20 cellular contexts compared by ENCODE assay signal in the genomic region with DNA sequence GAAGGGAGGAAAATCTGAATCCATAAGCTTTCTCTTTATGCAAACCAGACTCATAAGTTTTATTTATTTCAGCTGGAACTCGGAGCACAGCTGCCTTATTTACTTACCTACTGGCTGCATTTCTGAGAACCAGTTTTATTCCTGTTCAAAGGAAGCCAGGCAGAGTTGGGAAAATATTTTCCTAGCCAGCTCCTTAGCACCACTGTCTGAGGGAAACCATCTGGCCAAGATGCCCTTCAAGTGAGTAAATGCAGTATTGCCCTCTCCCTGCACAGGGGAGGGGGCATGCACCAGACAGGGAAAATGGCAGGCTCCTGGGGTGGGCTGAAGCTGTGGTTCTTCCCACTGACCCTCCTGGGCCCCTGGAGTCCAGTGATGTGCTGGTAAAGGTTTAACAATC. TPM values are rescaled to one million over a fixed set of nuclear protein-coding genes. Genes with fewer than 3 reads are reported as not detected.
DNase-seq lines count a peak whose midpoint lies in the region; ATAC-seq, FAIRE-seq and TF ChIP-seq lines count a peak whose summit lies in the region.
"Had no signal": no experiment of that assay in that cellular context is flagged by ENCODE, and none has a peak within 500 bp of the region (broad histone marks: within the 10 kb centered on the region; RNA-seq: fewer than 3 reads in every experiment).

No MANE protein-coding gene starts in this region.

- no peak for TF ChIP-seq RAD21 in HepG2 (CRISPR knock-in tag; IDR thresholded peaks at IDR 0.05)

- H3K9ac ChIP-seq in HepG2 (ENCODE audit: insufficient read depth, low read depth, low read length), result no peak overlapping the region
- H3K9ac ChIP-seq: BLaER1 had no signal

- intact Hi-C loops in HepG2 (cut with micrococcal nuclease; ENCODE audit: unreplicated experiment), result no loop called here

- no peak for FAIRE-seq in HepG2 (lab: Jason Lieb, UNC)
- FAIRE-seq: GM18507, GM19239 had no signal

- peaks cover 46 to 67% (median 54%) of the 10 kb centered on the region in 3 donors for H3K4me1 Mint-ChIP-seq in naive B cell
- H3K4me1 Mint-ChIP-seq: central memory CD8-positive, alpha-beta T cell had no signal

- TF ChIP-seq CTCF in VCaP (conservative IDR thresholded peaks at IDR 0.05) (no peak), fibroblast of the aortic adventitia (IDR thresholded peaks at IDR 0.05; ENCODE audit: insufficient read depth, low read length) (no peak), upper lobe of left lung (IDR thresholded peaks at IDR 0.05) (no peak), HepG2 (CRISPR knock-in tag; IDR thresholded peaks at IDR 0.05) (no peak)

- DNase-seq in fibroblast of the aortic adventitia (ENCODE audit: low read depth) (peak; percentile 31), naive B cell (no peak), upper lobe of left lung (no peak), HepG2 (ENCODE audit: low spot score) (no peak)
- no peak for DNase-seq in activated naive CD4-positive, alpha-beta T cell treated with Interleukin-2 at 50 U/mL for 16 hours
- DNase-seq: activated CD8-positive, alpha-beta T cell treated with anti-CD3 and anti-CD28 coated beads for 36 hours; activated naive CD8-positive, alpha-beta T cell treated with anti-CD3 and anti-CD28 coated beads, Interleukin-2, amount 50 U/mL, for 24 hours; endodermal cell; foreskin melanocyte; HCEC 1CT; NCI-H2081 had no signal

- CTCF ChIA-PET in HepG2 (lab: Yijun Ruan, JAX; ENCODE audit: low intra/inter-chr PET ratio, low total read pairs), result no interaction called here

- H3K27ac ChIP-seq in VCaP (peak overlapping the region; percentile 74), upper lobe of left lung (peak overlapping the region in 3 of 4 donors; percentile 35 to 64 (median 56)), HepG2 (ENCODE audit: extremely low read length, insufficient read depth, low read length) (no peak overlapping the region)
- H3K27ac ChIP-seq: BLaER1 had no signal

- H3K9me3 Mint-ChIP-seq in naive B cell, result peaks cover 0 to 4% (median 0%) of the 10 kb centered on the region in 7 donors
- H3K9me3 Mint-ChIP-seq: activated CD8-positive, alpha-beta T cell treated with anti-CD3 and anti-CD28 coated beads for 36 hours; activated naive CD8-positive, alpha-beta T cell treated with anti-CD3 and anti-CD28 coated beads, Interleukin-2, amount 50 U/mL, for 24 hours; central memory CD8-positive, alpha-beta T cell; endodermal cell; natural killer cell treated with Interleukin-12 subunit alpha and Interleukin-12 subunit beta and Interleukin-15 and Interleukin-18, amount 100 ng/mL, for 72 hours had no signal

- BruUV-seq in HepG2 (replicated peaks; lab: Mats Ljungman, UMichigan), result no TSS peak

- H3K4me3 ChIP-seq in fibroblast of the aortic adventitia (ENCODE audit: low read depth, low read length) (no peak overlapping the region), upper lobe of left lung (no peak overlapping the region), HepG2 (replicated peaks in 1 of 3; ENCODE audit: insufficient read depth in 1 of 3, low read depth in 2 of 3, low read length in 3 of 3) (no peak overlapping the region)
- H3K4me3 ChIP-seq: BLaER1 had no signal

- no peaks in the 10 kb centered on the region for H3K36me3 ChIP-seq in upper lobe of left lung
- H3K36me3 ChIP-seq in HepG2 (replicated peaks in 1 of 2; ENCODE audit: control insufficient read depth in 1 of 2, insufficient read depth in 2 of 2, low read length in 2 of 2), result no peaks in the 10 kb centered on the region
- H3K36me3 ChIP-seq: BLaER1 had no signal

- H3K36me3 Mint-ChIP-seq in naive B cell, result peaks cover 0 to 7% of the 10 kb centered on the region in 2 donors
- H3K36me3 Mint-ChIP-seq: natural killer cell treated with Interleukin-12 subunit alpha and Interleukin-12 subunit beta and Interleukin-15 and Interleukin-18, amount 100 ng/mL, for 72 hours had no signal

- in situ Hi-C loops in HepG2 (cut with HindIII; ENCODE audit: extremely low pct_ligation_motif_present, low pct_unique_long_range_greater_than_20kb), result no loop called here

- H3K4me1 ChIP-seq in upper lobe of left lung (peaks cover 7 to 26% (median 11%) of the 10 kb centered on the region in 4 donors), HepG2 (ENCODE audit: insufficient read depth, low read length) (no peaks in the 10 kb centered on the region)

- no peaks in the 10 kb centered on the region for H4K20me1 ChIP-seq in HepG2 (ENCODE audit: insufficient read depth, low read length)
- H4K20me1 ChIP-seq: BLaER1 had no signal

- 40 to 54% methylated on average over 1 of the region's 1 CpG for WGBS in upper lobe of left lung, 2 donors
- 0% methylated on average over 1 of the region's 1 CpG for WGBS in HepG2 (ENCODE audit: low lambda C conversion rate)

- H3K27ac Mint-ChIP-seq in naive B cell, result peak overlapping the region; percentile 27 to 96 (median 75)
- H3K27ac Mint-ChIP-seq: activated CD8-positive, alpha-beta T cell treated with anti-CD3 and anti-CD28 coated beads for 36 hours; activated naive CD8-positive, alpha-beta T cell treated with anti-CD3 and anti-CD28 coated beads, Interleukin-2, amount 50 U/mL, for 24 hours; endodermal cell; natural killer cell treated with Interleukin-12 subunit alpha and Interleukin-12 subunit beta and Interleukin-15 and Interleukin-18, amount 100 ng/mL, for 72 hours had no signal

- H3K27me3 ChIP-seq in upper lobe of left lung (no peaks in the 10 kb centered on the region), HepG2 (ENCODE audit: control insufficient read depth in 1 of 2, insufficient read depth in 2 of 2, low read length in 2 of 2) (no peaks in the 10 kb centered on the region; a peak in 1 of 5 replicates)
- H3K27me3 ChIP-seq: BLaER1 had no signal

- no peak overlapping the region for H2AFZ ChIP-seq in HepG2 (ENCODE audit: low read length)

- TF ChIP-seq EP300 in upper lobe of left lung (IDR thresholded peaks at IDR 0.05) (no peak), HepG2 (IDR thresholded peaks at IDR 0.05; ENCODE audit: low read depth in 2 of 2, low read length in 2 of 2) (no peak), HepG2 (CRISPR knock-in tag; IDR thresholded peaks at IDR 0.05; ENCODE audit: borderline replicate concordance) (no peak)

- ATAC-seq in naive B cell (ENCODE audit: low read depth in 2 of 2) (no peak), upper lobe of left lung (ENCODE audit: low FRiP score in 2 of 2) (no peak), HepG2 (no peak), HG03108 (IDR thresholded peaks at IDR 0.05; ENCODE audit: unreplicated experiment) (no peak)
- ATAC-seq: activated CD8-positive, alpha-beta T cell treated with anti-CD3 and anti-CD28 coated beads for 36 hours; activated naive CD8-positive, alpha-beta T cell treated with anti-CD3 and anti-CD28 coated beads, Interleukin-2, amount 50 U/mL, for 24 hours; Panc1 had no signal

- no peak overlapping the region for H3K4me2 ChIP-seq in HepG2 (ENCODE audit: low read depth, low read length)

- no peaks in the 10 kb centered on the region for H3K9me3 ChIP-seq in upper lobe of left lung
- H3K9me3 ChIP-seq in HepG2 (ENCODE audit: low read length), result no peaks in the 10 kb centered on the region
- H3K9me3 ChIP-seq: BLaER1 had no signal

- TF ChIP-seq POLR2A in upper lobe of left lung (IDR thresholded peaks at IDR 0.05) (no peak), HepG2 (IDR thresholded peaks at IDR 0.05; ENCODE audit: insufficient read depth in 1 of 2, low read depth in 2 of 2, low read length in 2 of 2) (no peak)

- H3K4me3 Mint-ChIP-seq in naive B cell, result peak overlapping the region in 6 of 8 donors; percentile 33 to 73 (median 60)
- H3K4me3 Mint-ChIP-seq: activated CD8-positive, alpha-beta T cell treated with anti-CD3 and anti-CD28 coated beads for 36 hours; activated naive CD8-positive, alpha-beta T cell treated with anti-CD3 and anti-CD28 coated beads, Interleukin-2, amount 50 U/mL, for 24 hours; central memory CD8-positive, alpha-beta T cell; endodermal cell; natural killer cell treated with Interleukin-12 subunit alpha and Interleukin-12 subunit beta and Interleukin-15 and Interleukin-18, amount 100 ng/mL, for 72 hours had no signal

- H3K79me2 ChIP-seq in HepG2 (ENCODE audit: insufficient read depth, low read length), result no peaks in the 10 kb centered on the region

- POLR2A ChIA-PET in HepG2 (lab: Yijun Ruan, JAX), result no interaction called here

- no peaks in the 10 kb centered on the region for H3K27me3 Mint-ChIP-seq in naive B cell

TF ChIP-seq in HepG2, 621 proteins besides CTCF, POLR2A, EP300 and RAD21 (continues in another document):
- no peak for TF ChIP-seq ZNF263 (CRISPR knock-in tag; IDR thresholded peaks at IDR 0.05)

RNA-seq across cellular contexts. Expression of gene FMOD, which starts 28.9 kb away (rescaled TPM):
- total RNA-seq in fibroblast of the aortic adventitia (ENCODE audit: low replicate concordance) (6.6 and 9.1 TPM in 2 replicates), upper lobe of left lung (10 to 100 TPM; 12.5 to 46.7 (median 25.4) TPM), HepG2 (2016; rRNA removed; fragmentation: Illumina TruSeq; extraction: Trizol) (not detected in 2 replicates)
- polyA plus RNA-seq in naive B cell (ENCODE audit: low read depth in 6 of 6) (not detected), HepG2 (2011; rRNA removed) (0.04 and 0.08 TPM in 2 replicates)
- total RNA-seq in HepG2 (2016; cell fraction: cytosol; rRNA removed; fragmentation: Illumina TruSeq; extraction: Trizol; ENCODE audit: low read depth), result not detected in 2 replicates
- total RNA-seq in HepG2 (2016; cell fraction: insoluble cytoplasmic fraction; rRNA removed; fragmentation: Illumina TruSeq; extraction: Trizol), result not detected in 2 replicates
- not detected in 2 replicates for total RNA-seq in HepG2 (2016; cell fraction: membrane; rRNA removed; fragmentation: Illumina TruSeq; extraction: Trizol)
- total RNA-seq in HepG2 (2016; cell fraction: nucleus; rRNA removed; fragmentation: Illumina TruSeq; extraction: Trizol), result not detected in 2 replicates
- polyA plus RNA-seq in HepG2 (2011; cell fraction: cytosol; rRNA removed), result 0.08 TPM in 2 replicates
- not detected in 2 replicates for polyA plus RNA-seq in HepG2 (2011; cell fraction: nucleus; rRNA removed)
- polyA plus RNA-seq in HepG2 (2012), result not detected in 2 replicates
- not detected in 2 replicates for polyA plus RNA-seq in HepG2 (2016; cell fraction: cytosol; fragmentation: Illumina TruSeq; extraction: Trizol; ENCODE audit: low read depth)
- not detected in 2 replicates for polyA plus RNA-seq in HepG2 (2016; cell fraction: insoluble cytoplasmic fraction; fragmentation: Illumina TruSeq; extraction: Trizol; ENCODE audit: low read depth)
- not detected in 2 replicates for polyA plus RNA-seq in HepG2 (2016; cell fraction: membrane; fragmentation: Illumina TruSeq; extraction: Trizol; ENCODE audit: low read depth)
- not detected in 2 replicates for polyA plus RNA-seq in HepG2 (2016; cell fraction: nucleus; fragmentation: Illumina TruSeq; extraction: Trizol; ENCODE audit: insufficient read depth, low read depth)
- not detected in 2 replicates for polyA minus RNA-seq in HepG2 (2011; rRNA and poly(A)+ RNA removed; ENCODE audit: low replicate concordance)
- not detected in 2 replicates for polyA minus RNA-seq in HepG2 (2011; cell fraction: cytosol; rRNA and poly(A)+ RNA removed)
- not detected in 2 replicates for polyA minus RNA-seq in HepG2 (2011; cell fraction: nucleus; rRNA and poly(A)+ RNA removed)
- total RNA-seq: MCF 10A; natural killer cell treated with Interleukin-12 subunit alpha and Interleukin-12 subunit beta and Interleukin-15 and Interleukin-18, amount 100 ng/mL, for 72 hours had no signal
